Comparison of ENCODE assay signal across 1 cellular context in the genomic region with DNA sequence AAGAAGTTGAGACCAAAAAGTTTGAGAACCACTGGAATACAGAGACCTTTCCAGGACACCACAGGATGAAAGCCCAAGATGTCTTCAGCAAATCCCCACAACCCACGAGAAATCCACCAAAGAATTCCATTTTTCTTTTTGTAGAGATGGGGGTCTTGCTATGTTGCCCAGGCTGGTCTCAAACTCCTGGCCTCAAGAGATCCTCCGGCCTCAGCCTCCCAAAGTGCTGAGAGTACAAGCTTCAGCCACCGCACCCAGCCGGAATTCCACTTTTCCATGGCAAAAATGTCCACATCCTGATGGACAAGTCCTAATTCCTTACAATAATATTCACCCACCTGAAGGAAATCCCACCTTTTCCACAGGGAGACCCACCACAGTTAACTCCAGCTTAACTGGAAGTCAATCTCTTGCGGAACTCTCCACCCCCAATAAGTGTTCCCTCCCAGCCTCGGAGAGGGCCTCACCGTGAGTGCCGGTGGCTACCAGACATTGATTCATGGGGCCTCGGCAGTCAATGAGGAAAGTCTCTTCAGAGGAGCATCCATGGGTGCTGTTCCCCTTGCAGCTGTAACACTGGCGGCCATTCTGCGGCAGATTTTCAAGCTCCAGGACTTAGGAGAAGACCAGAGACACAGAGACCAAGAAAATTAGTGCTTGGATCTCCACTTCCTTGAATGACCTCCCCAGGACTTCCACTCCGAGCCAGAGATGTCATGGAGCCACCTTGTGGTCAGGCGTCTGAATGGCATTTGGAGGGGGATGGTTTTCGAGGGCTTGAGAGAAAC.
A peak's percentile ranks its signal among the peaks of the same experiment; 100 is the strongest.
TF ChIP-seq lines count a peak whose summit lies in the region.

No MANE protein-coding gene starts in this region.

TF ChIP-seq in HEK293, 187 proteins besides CTCF, POLR2A, EP300 and RAD21 (continued from another document and continues in another):
- TF ChIP-seq, protein P1, sequence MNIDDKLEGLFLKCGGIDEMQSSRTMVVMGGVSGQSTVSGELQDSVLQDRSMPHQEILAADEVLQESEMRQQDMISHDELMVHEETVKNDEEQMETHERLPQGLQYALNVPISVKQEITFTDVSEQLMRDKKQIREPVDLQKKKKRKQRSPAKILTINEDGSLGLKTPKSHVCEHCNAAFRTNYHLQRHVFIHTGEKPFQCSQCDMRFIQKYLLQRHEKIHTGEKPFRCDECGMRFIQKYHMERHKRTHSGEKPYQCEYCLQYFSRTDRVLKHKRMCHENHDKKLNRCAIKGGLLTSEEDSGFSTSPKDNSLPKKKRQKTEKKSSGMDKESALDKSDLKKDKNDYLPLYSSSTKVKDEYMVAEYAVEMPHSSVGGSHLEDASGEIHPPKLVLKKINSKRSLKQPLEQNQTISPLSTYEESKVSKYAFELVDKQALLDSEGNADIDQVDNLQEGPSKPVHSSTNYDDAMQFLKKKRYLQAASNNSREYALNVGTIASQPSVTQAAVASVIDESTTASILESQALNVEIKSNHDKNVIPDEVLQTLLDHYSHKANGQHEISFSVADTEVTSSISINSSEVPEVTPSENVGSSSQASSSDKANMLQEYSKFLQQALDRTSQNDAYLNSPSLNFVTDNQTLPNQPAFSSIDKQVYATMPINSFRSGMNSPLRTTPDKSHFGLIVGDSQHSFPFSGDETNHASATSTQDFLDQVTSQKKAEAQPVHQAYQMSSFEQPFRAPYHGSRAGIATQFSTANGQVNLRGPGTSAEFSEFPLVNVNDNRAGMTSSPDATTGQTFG (tag by site-specific recombination; IDR thresholded peaks at IDR 0.05; ENCODE audit: borderline replicate concordance): no peak
- peak; percentile 17; the same call in 1 of the 2 replicates for TF ChIP-seq ZNF558 (tag by site-specific recombination; IDR thresholded peaks at IDR 0.05)
- no peak for TF ChIP-seq ZNF248 (tag by site-specific recombination; IDR thresholded peaks at IDR 0.05)
- peak; percentile 53; the same call in 1 of the 2 replicates for TF ChIP-seq ZNF394 (tag by site-specific recombination; IDR thresholded peaks at IDR 0.05; ENCODE audit: borderline replicate concordance)
- TF ChIP-seq, protein P2, sequence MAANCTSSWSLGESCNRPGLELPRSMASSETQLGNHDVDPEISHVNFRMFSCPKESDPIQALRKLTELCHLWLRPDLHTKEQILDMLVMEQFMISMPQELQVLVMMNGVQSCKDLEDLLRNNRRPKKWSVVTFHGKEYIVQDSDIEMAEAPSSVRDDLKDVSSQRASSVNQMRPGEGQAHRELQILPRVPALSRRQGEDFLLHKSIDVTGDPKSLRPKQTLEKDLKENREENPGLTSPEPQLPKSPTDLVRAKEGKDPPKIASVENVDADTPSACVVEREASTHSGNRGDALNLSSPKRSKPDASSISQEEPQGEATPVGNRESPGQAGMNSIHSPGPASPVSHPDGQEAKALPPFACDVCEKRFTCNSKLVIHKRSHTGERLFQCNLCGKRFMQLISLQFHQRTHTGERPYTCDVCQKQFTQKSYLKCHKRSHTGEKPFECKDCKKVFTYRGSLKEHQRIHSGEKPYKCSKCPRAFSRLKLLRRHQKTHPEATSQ (tag by site-specific recombination; IDR thresholded peaks at IDR 0.05): no peak
- TF ChIP-seq ZBTB8A (tag by site-specific recombination; IDR thresholded peaks at IDR 0.05): peak; percentile 21; the same call in 1 of the 2 replicates
- TF ChIP-seq BCL11A (tag by site-specific recombination; IDR thresholded peaks at IDR 0.05; ENCODE audit: low read depth): no peak
- TF ChIP-seq ZNF561 (tag by site-specific recombination; IDR thresholded peaks at IDR 0.05; ENCODE audit: borderline replicate concordance): peak; percentile 89
- TF ChIP-seq ZNF610 (tag by site-specific recombination; IDR thresholded peaks at IDR 0.05; ENCODE audit: borderline replicate concordance): 0 out of 2 replicates have a peak, but pooled peaks have one; percentile 16
- peak; percentile 89 for TF ChIP-seq ZNF660 (tag by site-specific recombination; IDR thresholded peaks at IDR 0.05)
- TF ChIP-seq ZBTB26 (tag by site-specific recombination; optimal IDR thresholded peaks at IDR 0.05): no peak
- peak; percentile 85 for TF ChIP-seq ZSCAN30 (tag by site-specific recombination; IDR thresholded peaks at IDR 0.05)
- TF ChIP-seq ZNF518A (tag by site-specific recombination; conservative IDR thresholded peaks at IDR 0.05; ENCODE audit: low read depth): 0 out of 2 replicates have a peak, but pooled peaks have one; percentile 13
- TF ChIP-seq ZBTB17 (tag by site-specific recombination; IDR thresholded peaks at IDR 0.05): peak; percentile 85
- peak; percentile 66 for TF ChIP-seq GLIS2 (tag by site-specific recombination; IDR thresholded peaks at IDR 0.05)
- TF ChIP-seq, protein P3, sequence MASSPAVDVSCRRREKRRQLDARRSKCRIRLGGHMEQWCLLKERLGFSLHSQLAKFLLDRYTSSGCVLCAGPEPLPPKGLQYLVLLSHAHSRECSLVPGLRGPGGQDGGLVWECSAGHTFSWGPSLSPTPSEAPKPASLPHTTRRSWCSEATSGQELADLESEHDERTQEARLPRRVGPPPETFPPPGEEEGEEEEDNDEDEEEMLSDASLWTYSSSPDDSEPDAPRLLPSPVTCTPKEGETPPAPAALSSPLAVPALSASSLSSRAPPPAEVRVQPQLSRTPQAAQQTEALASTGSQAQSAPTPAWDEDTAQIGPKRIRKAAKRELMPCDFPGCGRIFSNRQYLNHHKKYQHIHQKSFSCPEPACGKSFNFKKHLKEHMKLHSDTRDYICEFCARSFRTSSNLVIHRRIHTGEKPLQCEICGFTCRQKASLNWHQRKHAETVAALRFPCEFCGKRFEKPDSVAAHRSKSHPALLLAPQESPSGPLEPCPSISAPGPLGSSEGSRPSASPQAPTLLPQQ (tag by site-specific recombination; IDR thresholded peaks at IDR 0.05): 0 out of 2 replicates have a peak, but pooled peaks have one; percentile 38
- peak; percentile 84 for TF ChIP-seq ZFP37 (tag by site-specific recombination; IDR thresholded peaks at IDR 0.05)
- no peak for TF ChIP-seq ELK4 (IDR thresholded peaks at IDR 0.05; ENCODE audit: borderline replicate concordance, low read depth, low read length)
- TF ChIP-seq ZNF658 (tag by site-specific recombination; IDR thresholded peaks at IDR 0.05): no peak
- TF ChIP-seq, protein P4, sequence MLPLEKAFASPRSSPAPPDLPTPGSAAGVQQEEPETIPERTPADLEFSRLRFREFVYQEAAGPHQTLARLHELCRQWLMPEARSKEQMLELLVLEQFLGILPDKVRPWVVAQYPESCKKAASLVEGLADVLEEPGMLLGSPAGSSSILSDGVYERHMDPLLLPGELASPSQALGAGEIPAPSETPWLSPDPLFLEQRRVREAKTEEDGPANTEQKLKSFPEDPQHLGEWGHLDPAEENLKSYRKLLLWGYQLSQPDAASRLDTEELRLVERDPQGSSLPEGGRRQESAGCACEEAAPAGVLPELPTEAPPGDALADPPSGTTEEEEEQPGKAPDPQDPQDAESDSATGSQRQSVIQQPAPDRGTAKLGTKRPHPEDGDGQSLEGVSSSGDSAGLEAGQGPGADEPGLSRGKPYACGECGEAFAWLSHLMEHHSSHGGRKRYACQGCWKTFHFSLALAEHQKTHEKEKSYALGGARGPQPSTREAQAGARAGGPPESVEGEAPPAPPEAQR (tag by site-specific recombination; IDR thresholded peaks at IDR 0.05): 0 out of 2 replicates have a peak, but pooled peaks have one; percentile 9
- no peak for TF ChIP-seq YY2 (tag by site-specific recombination; IDR thresholded peaks at IDR 0.05)
- TF ChIP-seq ZNF121 (tag by site-specific recombination; IDR thresholded peaks at IDR 0.05): peak; percentile 97
- peak; percentile 35; the same call in 1 of the 2 replicates for TF ChIP-seq ZNF629 (tag by site-specific recombination; IDR thresholded peaks at IDR 0.05)
- peak; percentile 57; the same call in 1 of the 2 replicates for TF ChIP-seq SP7 (tag by site-specific recombination; IDR thresholded peaks at IDR 0.05)
- TF ChIP-seq ZNF146 (tag by site-specific recombination; IDR thresholded peaks at IDR 0.05): no peak
- TF ChIP-seq, protein P5, sequence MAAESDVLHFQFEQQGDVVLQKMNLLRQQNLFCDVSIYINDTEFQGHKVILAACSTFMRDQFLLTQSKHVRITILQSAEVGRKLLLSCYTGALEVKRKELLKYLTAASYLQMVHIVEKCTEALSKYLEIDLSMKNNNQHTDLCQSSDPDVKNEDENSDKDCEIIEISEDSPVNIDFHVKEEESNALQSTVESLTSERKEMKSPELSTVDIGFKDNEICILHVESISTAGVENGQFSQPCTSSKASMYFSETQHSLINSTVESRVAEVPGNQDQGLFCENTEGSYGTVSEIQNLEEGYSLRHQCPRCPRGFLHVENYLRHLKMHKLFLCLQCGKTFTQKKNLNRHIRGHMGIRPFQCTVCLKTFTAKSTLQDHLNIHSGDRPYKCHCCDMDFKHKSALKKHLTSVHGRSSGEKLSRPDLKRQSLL (tag by site-specific recombination; IDR thresholded peaks at IDR 0.05): peak; percentile 50; the same call in 1 of the 2 replicates
- TF ChIP-seq ZNF366 (tag by site-specific recombination; conservative IDR thresholded peaks at IDR 0.05): peak; percentile 30; the same call in 1 of the 2 replicates
- peak; percentile 82 for TF ChIP-seq GLIS1 (tag by site-specific recombination; IDR thresholded peaks at IDR 0.05)
- peak; percentile 27; the same call in 1 of the 2 replicates for TF ChIP-seq ZXDB (tag by site-specific recombination; IDR thresholded peaks at IDR 0.05)
- TF ChIP-seq ZNF600 (tag by site-specific recombination; IDR thresholded peaks at IDR 0.05): peak; percentile 91
- TF ChIP-seq ZNF2 (tag by site-specific recombination; IDR thresholded peaks at IDR 0.05): peak; percentile 88
- TF ChIP-seq HOXA7 (CRISPR knock-in tag; IDR thresholded peaks at IDR 0.05; ENCODE audit: borderline replicate concordance): no peak
- TF ChIP-seq, protein P6, sequence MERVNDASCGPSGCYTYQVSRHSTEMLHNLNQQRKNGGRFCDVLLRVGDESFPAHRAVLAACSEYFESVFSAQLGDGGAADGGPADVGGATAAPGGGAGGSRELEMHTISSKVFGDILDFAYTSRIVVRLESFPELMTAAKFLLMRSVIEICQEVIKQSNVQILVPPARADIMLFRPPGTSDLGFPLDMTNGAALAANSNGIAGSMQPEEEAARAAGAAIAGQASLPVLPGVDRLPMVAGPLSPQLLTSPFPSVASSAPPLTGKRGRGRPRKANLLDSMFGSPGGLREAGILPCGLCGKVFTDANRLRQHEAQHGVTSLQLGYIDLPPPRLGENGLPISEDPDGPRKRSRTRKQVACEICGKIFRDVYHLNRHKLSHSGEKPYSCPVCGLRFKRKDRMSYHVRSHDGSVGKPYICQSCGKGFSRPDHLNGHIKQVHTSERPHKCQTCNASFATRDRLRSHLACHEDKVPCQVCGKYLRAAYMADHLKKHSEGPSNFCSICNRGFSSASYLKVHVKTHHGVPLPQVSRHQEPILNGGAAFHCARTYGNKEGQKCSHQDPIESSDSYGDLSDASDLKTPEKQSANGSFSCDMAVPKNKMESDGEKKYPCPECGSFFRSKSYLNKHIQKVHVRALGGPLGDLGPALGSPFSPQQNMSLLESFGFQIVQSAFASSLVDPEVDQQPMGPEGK (tag by site-specific recombination; IDR thresholded peaks at IDR 0.05): peak; percentile 80
- TF ChIP-seq ZNF335 (tag by site-specific recombination; conservative IDR thresholded peaks at IDR 0.05): peak; percentile 70
- no peak for TF ChIP-seq ZNF624 (tag by site-specific recombination; IDR thresholded peaks at IDR 0.05)
